Comparison of ENCODE assay signal across 19 cellular contexts in the genomic region with DNA sequence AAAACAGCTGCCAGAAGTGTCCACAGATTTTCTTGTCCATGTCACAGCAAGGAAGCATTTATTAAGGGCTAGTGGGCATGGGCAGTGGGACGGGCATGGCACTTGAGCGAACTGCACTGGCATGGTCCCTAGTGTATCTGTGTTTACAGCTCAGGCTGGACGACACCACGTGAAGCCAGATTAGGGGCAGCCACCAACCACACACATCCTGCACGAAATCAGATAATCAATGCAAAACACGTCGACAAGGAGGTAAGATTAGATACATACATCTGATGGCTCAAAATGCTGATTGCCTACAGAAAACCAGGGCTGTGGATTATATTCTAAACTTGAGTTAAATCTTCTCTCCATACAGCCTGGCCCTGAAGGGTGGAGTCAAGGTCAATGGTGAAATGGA.
DNase-seq lines count a peak whose midpoint lies in the region; ATAC-seq lines count a peak whose summit lies in the region.
"Had no signal": no experiment of that assay in that cellular context is flagged by ENCODE, and none has a peak within 500 bp of the region (broad histone marks: within the 10 kb centered on the region; RNA-seq: fewer than 3 reads in every experiment).

No MANE protein-coding gene starts in this region.

- H3K27ac Mint-ChIP-seq in activated CD8-positive, alpha-beta memory T cell treated with anti-CD3 and anti-CD28 coated beads, Interleukin-2, amount 10 ng/mL, durations not matched to agents 7 days and 5 days: no peak overlapping the region
- peak overlapping the region; percentile 11 for H3K27ac Mint-ChIP-seq in T-helper 17 cell
- H3K27ac Mint-ChIP-seq: CD14-positive monocyte had no signal

- no peaks in the 10 kb centered on the region for H3K9me3 Mint-ChIP-seq in activated CD8-positive, alpha-beta memory T cell treated with anti-CD3 and anti-CD28 coated beads, Interleukin-2, amount 10 ng/mL, durations not matched to agents 7 days and 5 days (ENCODE audit: low read depth)

- no peaks in the 10 kb centered on the region for H3K36me3 Mint-ChIP-seq in activated CD8-positive, alpha-beta memory T cell treated with anti-CD3 and anti-CD28 coated beads, Interleukin-2, amount 10 ng/mL, durations not matched to agents 7 days and 5 days
- H3K36me3 Mint-ChIP-seq in T-helper 17 cell (ENCODE audit: low read depth): no peaks in the 10 kb centered on the region
- H3K36me3 Mint-ChIP-seq: CD14-positive monocyte had no signal

- peaks cover 30% of the 10 kb centered on the region for H3K4me1 Mint-ChIP-seq in activated CD8-positive, alpha-beta memory T cell treated with anti-CD3 and anti-CD28 coated beads, Interleukin-2, amount 10 ng/mL, durations not matched to agents 7 days and 5 days
- peaks cover 18% of the 10 kb centered on the region for H3K4me1 Mint-ChIP-seq in T-helper 17 cell

- peak; percentile 55 for DNase-seq in activated CD8-positive, alpha-beta memory T cell treated with anti-CD3 and anti-CD28 coated beads, Interleukin-2, amount 10 ng/mL, durations not matched to agents 7 days and 5 days
- DNase-seq in activated CD8-positive, alpha-beta memory T cell treated with anti-CD3 and anti-CD28 coated beads, Interleukin-2, amount 50 U/mL, for 48 hours: no peak
- no peak for DNase-seq in T-helper 17 cell
- peak; percentile 8 for DNase-seq in central memory CD4-positive, alpha-beta T cell
- DNase-seq in NCI-H1436 (lab: John Stamatoyannopoulos, UW): no peak
- DNase-seq in C1 segment of cervical spinal cord (lab: John Stamatoyannopoulos, UW): no peak
- DNase-seq: EL, GF-D8, MM.1S, NCI-H1092, NCI-H1436 treated with DMSO at 0.1 percent for 48 hours, NCI-H2029, NCI-H2227 treated with DMSO at 0.1 percent for 48 hours, NCI-H510A treated with DMSO at 0.1 percent for 48 hours, NCI-H748 treated with DMSO at 0.1 percent for 48 hours, SJCRH30 had no signal

- no peak overlapping the region for H3K4me3 Mint-ChIP-seq in activated CD8-positive, alpha-beta memory T cell treated with anti-CD3 and anti-CD28 coated beads, Interleukin-2, amount 10 ng/mL, durations not matched to agents 7 days and 5 days
- peak overlapping the region; percentile 39 for H3K4me3 Mint-ChIP-seq in T-helper 17 cell
- H3K4me3 Mint-ChIP-seq: CD14-positive monocyte had no signal

- peak; percentile 61 for ATAC-seq in activated CD8-positive, alpha-beta memory T cell treated with anti-CD3 and anti-CD28 coated beads, Interleukin-2, amount 10 ng/mL, durations not matched to agents 7 days and 5 days
- ATAC-seq in T-helper 17 cell (peak; percentile 81), GM19397 (IDR thresholded peaks at IDR 0.05; ENCODE audit: unreplicated experiment) (no peak)
- ATAC-seq: Panc1 had no signal

- H3K27me3 Mint-ChIP-seq in activated CD8-positive, alpha-beta memory T cell treated with anti-CD3 and anti-CD28 coated beads, Interleukin-2, amount 10 ng/mL, durations not matched to agents 7 days and 5 days: peaks cover 7% of the 10 kb centered on the region
- H3K27me3 Mint-ChIP-seq in T-helper 17 cell: no peaks in the 10 kb centered on the region

- CTCF ChIA-PET in activated CD8-positive, alpha-beta memory T cell treated with anti-CD3 and anti-CD28 coated beads, Interleukin-2, amount 10 ng/mL, durations not matched to agents 7 days and 5 days (lab: Charles Lee): interaction anchor here (1.0 kb wide), 1 partner anchor 8 kb away, joined by 3 read pairs; no protein-coding TSS in a partner anchor

- no peaks in the 10 kb centered on the region for H3K9me3 ChIP-seq in T-helper 17 cell (ENCODE audit: control insufficient read depth, low read length, poor library complexity, severe bottlenecking)
- H3K9me3 ChIP-seq: SJCRH30 had no signal

Comparison
In these comparisons a context has a peak if more than half of its experiments do, and no peak if none do; other contexts are left out.
1. DNase-seq: peak in activated CD8-positive, alpha-beta memory T cell treated with anti-CD3 and anti-CD28 coated beads, Interleukin-2, amount 10 ng/mL, durations not matched to agents 7 days and 5 days (single experiment) and central memory CD4-positive, alpha-beta T cell (single experiment); none in activated CD8-positive, alpha-beta memory T cell treated with anti-CD3 and anti-CD28 coated beads, Interleukin-2, amount 50 U/mL, for 48 hours (single experiment), T-helper 17 cell (0 of 3), NCI-H1436 (single experiment) and C1 segment of cervical spinal cord (0 of 14).